Comparison of ENCODE assay signal across 1 cellular context in genomic region chr7:116828281-116828680, GRCh38.
TF ChIP-seq lines count a peak whose summit lies in the region.

No MANE protein-coding gene starts in this region.

TF ChIP-seq in HCT116, 20 proteins besides CTCF, POLR2A, EP300 and RAD21 (continued from another document):
- TF ChIP-seq ATF3 (IDR thresholded peaks at IDR 0.05) (no peak), SIN3A (IDR thresholded peaks at IDR 0.05; ENCODE audit: low read depth) (no peak), CEBPB (IDR thresholded peaks at IDR 0.05; ENCODE audit: low read depth) (no peak)
TF ChIP-seq in HCT116: peak in this region for 0.
